Comparison of ENCODE assay signal across 9 cellular contexts in genomic region chr9:109906766-109907382, GRCh38.
DNase-seq lines count a peak whose midpoint lies in the region; ATAC-seq and TF ChIP-seq lines count a peak whose summit lies in the region.
"Had no signal": no experiment of that assay in that cellular context is flagged by ENCODE, and none has a peak within 500 bp of the region (broad histone marks: within the 10 kb centered on the region; RNA-seq: fewer than 3 reads in every experiment).

No MANE protein-coding gene starts in this region.

- DNase-seq in midbrain (lab: John Stamatoyannopoulos, UW) (peak; percentile 19), DMS 273 treated with DMSO at 0.1 percent for 48 hours (lab: John Stamatoyannopoulos, UW) (no peak), NK-92 (lab: John Stamatoyannopoulos, UW; ENCODE audit: unreplicated experiment) (no peak), iPS-NIHi7 (ENCODE audit: extremely low spot score) (no peak)
- DNase-seq in activated naive CD4-positive, alpha-beta T cell treated with anti-CD3 and anti-CD28 coated beads, Interleukin-2, amount 50 U/mL, for 72 hours (ENCODE audit: low spot score in 2 of 2), result no peak

- H3K27ac Mint-ChIP-seq in activated naive CD4-positive, alpha-beta T cell treated with anti-CD3 and anti-CD28 coated beads, Interleukin-2, amount 50 U/mL, for 72 hours, result no peak overlapping the region

- no peak for TF ChIP-seq POLR2A in GM18505 (IDR thresholded peaks at IDR 0.05; ENCODE audit: borderline replicate concordance, extremely low read depth, insufficient read depth, insufficient read length)

- ATAC-seq in GM18505 (IDR thresholded peaks at IDR 0.05; ENCODE audit: unreplicated experiment), result peak; percentile 12
- peak; percentile 21 for ATAC-seq in HG02610 (IDR thresholded peaks at IDR 0.05; ENCODE audit: unreplicated experiment)
- ATAC-seq in SK-N-SH treated with all-trans-retinoic acid at 6 μM for 48 hours, result peak; percentile 46
- no peak for ATAC-seq in activated naive CD4-positive, alpha-beta T cell treated with anti-CD3 and anti-CD28 coated beads, Interleukin-2, amount 50 U/mL, for 72 hours

- H3K36me3 Mint-ChIP-seq in activated naive CD4-positive, alpha-beta T cell treated with anti-CD3 and anti-CD28 coated beads, Interleukin-2, amount 50 U/mL, for 72 hours, result no peaks in the 10 kb centered on the region

- no peaks in the 10 kb centered on the region for H3K9me3 Mint-ChIP-seq in activated naive CD4-positive, alpha-beta T cell treated with anti-CD3 and anti-CD28 coated beads, Interleukin-2, amount 50 U/mL, for 72 hours
- H3K9me3 Mint-ChIP-seq: central memory CD8-positive, alpha-beta T cell had no signal

TF ChIP-seq in SK-N-SH treated with all-trans-retinoic acid at 6 μM for 48 hours, 23 proteins besides CTCF, POLR2A, EP300 and RAD21:
- TF ChIP-seq POU6F1 (CRISPR knock-in tag; IDR thresholded peaks at IDR 0.05; ENCODE audit: borderline replicate concordance, low read depth), result no peak
- TF ChIP-seq, protein P1, sequence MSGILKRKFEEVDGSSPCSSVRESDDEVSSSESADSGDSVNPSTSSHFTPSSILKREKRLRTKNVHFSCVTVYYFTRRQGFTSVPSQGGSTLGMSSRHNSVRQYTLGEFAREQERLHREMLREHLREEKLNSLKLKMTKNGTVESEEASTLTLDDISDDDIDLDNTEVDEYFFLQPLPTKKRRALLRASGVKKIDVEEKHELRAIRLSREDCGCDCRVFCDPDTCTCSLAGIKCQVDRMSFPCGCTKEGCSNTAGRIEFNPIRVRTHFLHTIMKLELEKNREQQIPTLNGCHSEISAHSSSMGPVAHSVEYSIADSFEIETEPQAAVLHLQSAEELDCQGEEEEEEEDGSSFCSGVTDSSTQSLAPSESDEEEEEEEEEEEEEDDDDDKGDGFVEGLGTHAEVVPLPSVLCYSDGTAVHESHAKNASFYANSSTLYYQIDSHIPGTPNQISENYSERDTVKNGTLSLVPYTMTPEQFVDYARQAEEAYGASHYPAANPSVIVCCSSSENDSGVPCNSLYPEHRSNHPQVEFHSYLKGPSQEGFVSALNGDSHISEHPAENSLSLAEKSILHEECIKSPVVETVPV (CRISPR knock-in tag; IDR thresholded peaks at IDR 0.05), result no peak
- no peak for TF ChIP-seq ZC3H10 (CRISPR knock-in tag; IDR thresholded peaks at IDR 0.05)
- no peak for TF ChIP-seq ZNF565 (CRISPR knock-in tag; conservative IDR thresholded peaks at IDR 0.05; ENCODE audit: low read depth)
- no peak for TF ChIP-seq TOX (CRISPR knock-in tag; IDR thresholded peaks at IDR 0.05; ENCODE audit: borderline replicate concordance)
- TF ChIP-seq ZNF8 (CRISPR knock-in tag; IDR thresholded peaks at IDR 0.05), result no peak
- no peak for TF ChIP-seq ZFP3 (CRISPR knock-in tag; IDR thresholded peaks at IDR 0.05)
- TF ChIP-seq GLIS3 (CRISPR knock-in tag; IDR thresholded peaks at IDR 0.05), result no peak
- no peak for TF ChIP-seq PPARA (CRISPR knock-in tag; IDR thresholded peaks at IDR 0.05; ENCODE audit: borderline replicate concordance)
- TF ChIP-seq ARNTL (CRISPR knock-in tag; IDR thresholded peaks at IDR 0.05; ENCODE audit: borderline replicate concordance, low read depth), result no peak
- TF ChIP-seq ZFP30 (CRISPR knock-in tag; IDR thresholded peaks at IDR 0.05), result no peak
- TF ChIP-seq, protein P2, sequence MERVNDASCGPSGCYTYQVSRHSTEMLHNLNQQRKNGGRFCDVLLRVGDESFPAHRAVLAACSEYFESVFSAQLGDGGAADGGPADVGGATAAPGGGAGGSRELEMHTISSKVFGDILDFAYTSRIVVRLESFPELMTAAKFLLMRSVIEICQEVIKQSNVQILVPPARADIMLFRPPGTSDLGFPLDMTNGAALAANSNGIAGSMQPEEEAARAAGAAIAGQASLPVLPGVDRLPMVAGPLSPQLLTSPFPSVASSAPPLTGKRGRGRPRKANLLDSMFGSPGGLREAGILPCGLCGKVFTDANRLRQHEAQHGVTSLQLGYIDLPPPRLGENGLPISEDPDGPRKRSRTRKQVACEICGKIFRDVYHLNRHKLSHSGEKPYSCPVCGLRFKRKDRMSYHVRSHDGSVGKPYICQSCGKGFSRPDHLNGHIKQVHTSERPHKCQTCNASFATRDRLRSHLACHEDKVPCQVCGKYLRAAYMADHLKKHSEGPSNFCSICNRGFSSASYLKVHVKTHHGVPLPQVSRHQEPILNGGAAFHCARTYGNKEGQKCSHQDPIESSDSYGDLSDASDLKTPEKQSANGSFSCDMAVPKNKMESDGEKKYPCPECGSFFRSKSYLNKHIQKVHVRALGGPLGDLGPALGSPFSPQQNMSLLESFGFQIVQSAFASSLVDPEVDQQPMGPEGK (CRISPR knock-in tag; IDR thresholded peaks at IDR 0.05; ENCODE audit: borderline replicate concordance), result no peak
- TF ChIP-seq ESRRG (CRISPR knock-in tag; IDR thresholded peaks at IDR 0.05), result no peak
- no peak for TF ChIP-seq RARB (CRISPR knock-in tag; IDR thresholded peaks at IDR 0.05)
- no peak for TF ChIP-seq CSDC2 (CRISPR knock-in tag; IDR thresholded peaks at IDR 0.05)
- no peak for TF ChIP-seq BACH2 (CRISPR knock-in tag; IDR thresholded peaks at IDR 0.05; ENCODE audit: borderline replicate concordance)
- no peak for TF ChIP-seq TCF4 (CRISPR knock-in tag; IDR thresholded peaks at IDR 0.05; ENCODE audit: borderline replicate concordance)
- no peak for TF ChIP-seq OSR1 (CRISPR knock-in tag; IDR thresholded peaks at IDR 0.05)
- TF ChIP-seq CREB5 (CRISPR knock-in tag; IDR thresholded peaks at IDR 0.05; ENCODE audit: low read depth), result no peak

Comparison
In these comparisons a context has a peak if more than half of its experiments do, and no peak if none do; other contexts are left out.
1. ATAC-seq: peak in GM18505 (single experiment), HG02610 (single experiment) and SK-N-SH treated with all-trans-retinoic acid at 6 μM for 48 hours (single experiment); none in activated naive CD4-positive, alpha-beta T cell treated with anti-CD3 and anti-CD28 coated beads, Interleukin-2, amount 50 U/mL, for 72 hours (0 of 2).